1 cellular context compared by ENCODE assay signal in genomic region chr6:154852700-154853099, GRCh38.
TF ChIP-seq lines count a peak whose summit lies in the region.

No MANE protein-coding gene starts in this region.

TF ChIP-seq in HepG2, 621 proteins besides CTCF, POLR2A, EP300 and RAD21 (continued from another document):
- TF ChIP-seq HOMEZ (CRISPR knock-in tag; IDR thresholded peaks at IDR 0.05; ENCODE audit: low read depth) = peak; percentile 83; the same call in 1 of the 2 replicates
- no peak for TF ChIP-seq SOX6 (IDR thresholded peaks at IDR 0.05)
- no peak for TF ChIP-seq SOX6 (CRISPR knock-in tag; IDR thresholded peaks at IDR 0.05)
- no peak for TF ChIP-seq ZSCAN29 (CRISPR knock-in tag; conservative IDR thresholded peaks at IDR 0.05)
- TF ChIP-seq FOXP1 (IDR thresholded peaks at IDR 0.05) = no peak
- TF ChIP-seq FOXP1 (CRISPR knock-in tag; IDR thresholded peaks at IDR 0.05) = peak; percentile 40; the same call in 1 of the 2 replicates
- TF ChIP-seq FOXA1 (IDR thresholded peaks at IDR 0.05) = no peak
- TF ChIP-seq FOXA1 (CRISPR knock-in tag; IDR thresholded peaks at IDR 0.05) = peak; percentile 52; the same call in 1 of the 2 replicates
- 0 out of 2 replicates have a peak, but pooled peaks have one; percentile 12 for TF ChIP-seq SOX5 (CRISPR knock-in tag; IDR thresholded peaks at IDR 0.05; ENCODE audit: borderline replicate concordance)
- peak; percentile 38; the same call in 1 of the 2 replicates for TF ChIP-seq ARID5B (CRISPR knock-in tag; IDR thresholded peaks at IDR 0.05)
TF ChIP-seq in HepG2: peak in this region for 10.
